In genomic region chr6:105091140-105091829, GRCh38 we compare ENCODE assay signal across 15 cellular contexts.
DNase-seq lines count a peak whose midpoint lies in the region; ATAC-seq and TF ChIP-seq lines count a peak whose summit lies in the region.
"Had no signal": no experiment of that assay in that cellular context is flagged by ENCODE, and none has a peak within 500 bp of the region (broad histone marks: within the 10 kb centered on the region; RNA-seq: fewer than 3 reads in every experiment).

No MANE protein-coding gene starts in this region.

- no peak overlapping the region for H3K23ac ChIP-seq in neuronal stem cell (ENCODE audit: low read depth, low read length, poor library complexity)

- TF ChIP-seq CTCF in 22Rv1 (IDR thresholded peaks at IDR 0.05) = no peak
- TF ChIP-seq CTCF in LNCaP clone FGC (IDR thresholded peaks at IDR 0.05; ENCODE audit: control insufficient read depth, extremely low read depth, insufficient read depth) = no peak
- no peak for TF ChIP-seq CTCF in esophagus muscularis mucosa (IDR thresholded peaks at IDR 0.05)

- no peak overlapping the region for H3K4me2 ChIP-seq in neuronal stem cell (ENCODE audit: insufficient read depth, low read length, poor library complexity, severe bottlenecking)

- no peak for ATAC-seq in HG02870 (IDR thresholded peaks at IDR 0.05; ENCODE audit: unreplicated experiment)
- ATAC-seq: SK-N-SH treated with all-trans-retinoic acid at 6 μM for 48 hours had no signal

- H3K18ac ChIP-seq in neuronal stem cell (ENCODE audit: low read length) = no peak overlapping the region

- H2BK120ac ChIP-seq in neuronal stem cell (ENCODE audit: low read depth, low read length) = no peak overlapping the region

- no peak for TF ChIP-seq EP300 in esophagus muscularis mucosa (IDR thresholded peaks at IDR 0.05)

- H3K9me3 ChIP-seq in esophagus muscularis mucosa = no peaks in the 10 kb centered on the region
- H3K9me3 ChIP-seq in neuronal stem cell (replicated peaks in 1 of 2; ENCODE audit: control insufficient read depth in 2 of 2, insufficient read depth in 1 of 2, low read depth in 1 of 2, low read length in 2 of 2) = no peaks in the 10 kb centered on the region

- no peak overlapping the region for H2BK15ac ChIP-seq in neuronal stem cell (ENCODE audit: low read length)

- no peak overlapping the region for H3K14ac ChIP-seq in neuronal stem cell (ENCODE audit: low read length)

- no peak overlapping the region for H3K4ac ChIP-seq in neuronal stem cell (ENCODE audit: low read length)

- WGBS in esophagus muscularis mucosa = 54% methylated on average over 8 of the region's 8 CpGs
- no CpG with 5 or more reads among the region's 8 CpGs for WGBS in neuronal stem cell (ENCODE audit: extremely low coverage in 2 of 2, insufficient read length in 2 of 2, insufficient replicate concordance in 1 of 2), 2 donors

- no peak overlapping the region for H2AK5ac ChIP-seq in neuronal stem cell (ENCODE audit: low read depth, low read length)

- peaks cover 0 to 6% (median 3%) of the 10 kb centered on the region in 4 donors for H3K36me3 ChIP-seq in esophagus muscularis mucosa
- no peaks in the 10 kb centered on the region for H3K36me3 ChIP-seq in neuronal stem cell (replicated peaks in 1 of 2; ENCODE audit: control insufficient read depth in 2 of 2, insufficient read depth in 2 of 2, low read length in 2 of 2)

- intact Hi-C loops in esophagus muscularis mucosa (cut with DNase I) = no loop called here

- DNase-seq in LNCaP clone FGC (ENCODE audit: low read depth) = peak; percentile 82
- peak; percentile 86 for DNase-seq in esophagus muscularis mucosa (ENCODE audit: extremely low spot score)
- no peak for DNase-seq in neuronal stem cell (ENCODE audit: low spot score)
- no peak for DNase-seq in GM19240 (ENCODE audit: insufficient read length, low spot score)
- no peak for DNase-seq in effector CD4-positive, alpha-beta T cell
- DNase-seq in HEK293T (ENCODE audit: extremely low spot score) = no peak
- DNase-seq: DMS 273 treated with DMSO at 0.1 percent for 48 hours, NCI-H1092, NCI-H2081 treated with DMSO at 0.1 percent for 48 hours, NCI-H2227 treated with DMSO at 0.1 percent for 48 hours, NCI-H524, SHP77 treated with DMSO at 0.1 percent for 48 hours had no signal

- H3K27ac ChIP-seq in 22Rv1 (peak overlapping the region; percentile 21; the same call in 1 of the 2 replicates), esophagus muscularis mucosa (replicated peaks in 1 of 4) (no peak overlapping the region), neuronal stem cell (replicated peaks; ENCODE audit: low read length) (no peak overlapping the region)

- TF ChIP-seq POLR2A in esophagus muscularis mucosa (IDR thresholded peaks at IDR 0.05; ENCODE audit: low read depth) = no peak

- H4K91ac ChIP-seq in neuronal stem cell (ENCODE audit: low read depth, low read length, poor library complexity) = no peak overlapping the region

- POLR2A ChIA-PET in HEK293T (lab: Yijun Ruan, JAX) = no interaction called here

- H3K4me3 ChIP-seq in LNCaP clone FGC (ENCODE audit: low read depth, low read length) = no peak overlapping the region
- no peak overlapping the region for H3K4me3 ChIP-seq in esophagus muscularis mucosa
- H3K4me3 ChIP-seq in neuronal stem cell (ENCODE audit: low read length in 2 of 2) = no peak overlapping the region

- H4K8ac ChIP-seq in neuronal stem cell (ENCODE audit: low read depth, low read length) = no peak overlapping the region

- H3K27me3 ChIP-seq in esophagus muscularis mucosa (no peaks in the 10 kb centered on the region), neuronal stem cell (ENCODE audit: control insufficient read depth in 3 of 3, insufficient read depth in 3 of 3, low read depth in 1 of 3, low read length in 3 of 3) (no peaks in the 10 kb centered on the region)

- no peak overlapping the region for H3K9ac ChIP-seq in neuronal stem cell (ENCODE audit: low read depth, low read length, poor library complexity)

- peak overlapping the region; percentile 7 for H2AFZ ChIP-seq in neuronal stem cell (ENCODE audit: low read length)

- H3K4me1 ChIP-seq in esophagus muscularis mucosa = no peaks in the 10 kb centered on the region
- no peaks in the 10 kb centered on the region for H3K4me1 ChIP-seq in neuronal stem cell (ENCODE audit: control insufficient read depth in 2 of 2, insufficient read depth in 1 of 2, low read depth in 1 of 2, low read length in 2 of 2)

- no peak overlapping the region for H2BK5ac ChIP-seq in neuronal stem cell (ENCODE audit: low read length)

- CTCF ChIA-PET in HEK293T (lab: Yijun Ruan, JAX) = interaction anchor here (0.9 kb wide), 1 partner anchor 1210 kb away, joined by 4 read pairs; no protein-coding TSS in a partner anchor

- no peak overlapping the region for H2BK12ac ChIP-seq in neuronal stem cell (ENCODE audit: low read length)

- H3K79me1 ChIP-seq in neuronal stem cell (ENCODE audit: low read depth, low read length) = no peaks in the 10 kb centered on the region

TF ChIP-seq in HEK293T, 16 proteins besides CTCF, POLR2A, EP300 and RAD21:
- TF ChIP-seq FOXM1 (IDR thresholded peaks at IDR 0.05; ENCODE audit: borderline replicate concordance) (no peak), NFRKB (IDR thresholded peaks at IDR 0.05) (no peak), ELF4 (IDR thresholded peaks at IDR 0.05) (no peak), L3MBTL2 (conservative IDR thresholded peaks at IDR 0.05) (no peak), FOXA1 (IDR thresholded peaks at IDR 0.05) (no peak), FOXK2 (IDR thresholded peaks at IDR 0.05) (no peak), SUZ12 (IDR thresholded peaks at IDR 0.05) (no peak), BHLHE40 (IDR thresholded peaks at IDR 0.05; ENCODE audit: borderline replicate concordance) (no peak), PKNOX1 (IDR thresholded peaks at IDR 0.05) (no peak), HDGF (IDR thresholded peaks at IDR 0.05; ENCODE audit: borderline replicate concordance) (no peak), ARNT (IDR thresholded peaks at IDR 0.05) (no peak), ZNF384 (IDR thresholded peaks at IDR 0.05) (no peak), SP1 (IDR thresholded peaks at IDR 0.05) (no peak), CTBP1 (IDR thresholded peaks at IDR 0.05; ENCODE audit: borderline replicate concordance) (no peak)
TF ChIP-seq in HEK293T: peak in this region for 0.

Comparison
In these comparisons a context has a peak if more than half of its experiments do, and no peak if none do; other contexts are left out.
1. DNase-seq: peak in LNCaP clone FGC (single experiment) and esophagus muscularis mucosa (single experiment); none in neuronal stem cell (single experiment), GM19240 (single experiment), effector CD4-positive, alpha-beta T cell (single experiment) and HEK293T (single experiment).